8 cellular contexts compared by ENCODE assay signal in the genomic region with DNA sequence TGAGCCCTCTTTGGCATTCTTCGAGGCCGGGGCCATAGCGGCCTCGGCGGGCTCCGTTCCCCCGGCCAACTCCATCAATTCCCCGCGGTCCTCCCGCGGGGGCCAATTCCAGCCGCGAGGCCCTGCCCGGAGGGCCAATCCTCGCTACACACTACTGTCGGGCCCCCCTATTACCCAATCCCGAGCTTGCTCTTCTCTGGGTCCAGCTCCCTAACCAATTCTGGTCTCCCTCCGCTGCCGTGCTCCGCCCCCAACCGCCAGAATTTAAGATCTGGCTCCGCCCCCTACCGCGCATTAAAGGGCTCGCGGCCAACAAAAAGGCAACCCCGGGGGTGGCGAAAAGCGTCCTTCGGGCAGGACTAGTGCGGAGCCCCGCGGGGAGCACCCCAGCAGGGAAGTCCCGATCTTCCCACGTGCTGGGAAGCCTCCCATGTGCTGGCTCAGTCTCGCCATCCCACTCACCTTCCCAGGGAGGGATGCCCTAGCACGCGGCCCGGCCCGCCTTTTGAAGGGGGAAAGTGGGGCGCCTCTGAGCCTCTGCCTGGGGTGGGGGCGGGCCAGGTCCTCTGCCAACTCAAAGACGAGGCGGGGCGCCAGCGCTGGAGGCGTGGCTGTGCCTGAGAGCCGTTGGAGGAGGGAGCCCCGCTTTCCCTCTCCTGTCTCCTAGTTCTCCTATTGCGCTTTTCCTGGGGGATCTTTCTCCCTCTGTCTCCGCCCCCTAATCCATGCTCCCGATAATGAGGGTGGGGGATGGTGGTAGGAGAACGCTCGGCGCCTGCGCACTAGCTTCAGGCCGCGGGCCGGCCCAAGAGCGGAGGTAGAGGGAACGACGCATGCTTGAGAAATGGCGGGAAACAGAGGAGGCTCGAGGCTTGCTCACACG. TPM values are rescaled to one million over a fixed set of nuclear protein-coding genes. Genes with fewer than 3 reads are reported as not detected.
DNase-seq lines count a peak whose midpoint lies in the region; ATAC-seq, FAIRE-seq and TF ChIP-seq lines count a peak whose summit lies in the region.

No MANE protein-coding gene starts in this region.

- peak; percentile 72 for FAIRE-seq in endometrium (lab: Jason Lieb, UNC)

- no peak overlapping the region for H3K27ac ChIP-seq in mesodermal cell (ENCODE audit: low read depth, low read length, severe bottlenecking)

- 33 to 38% methylated on average over 57 to 59 of the region's 65 CpGs for WGBS in mesodermal cell (ENCODE audit: insufficient coverage in 2 of 2), 2 experiments

- H3K4me3 ChIP-seq in mesodermal cell (ENCODE audit: extremely low read depth, insufficient read depth, low read length, poor library complexity, severe bottlenecking) = peak overlapping the region; percentile 51

- peak; percentile 52 for TF ChIP-seq POLR2A in GM19193 (IDR thresholded peaks at IDR 0.05; ENCODE audit: extremely low read depth, insufficient read depth, insufficient read length)

- no peaks in the 10 kb centered on the region for H3K9me3 ChIP-seq in mesodermal cell (ENCODE audit: control insufficient read depth, low read length)

- peaks cover 2% of the 10 kb centered on the region for H3K4me1 ChIP-seq in mesodermal cell (ENCODE audit: control insufficient read depth, insufficient read depth, low read length, poor library complexity, severe bottlenecking)

- ATAC-seq in HG03354 (IDR thresholded peaks at IDR 0.05; ENCODE audit: poor library complexity, severe bottlenecking, unreplicated experiment) = peak; percentile 92

- H3K36me3 ChIP-seq in mesodermal cell (ENCODE audit: control insufficient read depth, insufficient read depth, low read length) = no peaks in the 10 kb centered on the region

- DNase-seq in AG20443 (ENCODE audit: low spot score) (peak; percentile 97), NCI-H774 (lab: John Stamatoyannopoulos, UW) (peak; percentile 77)
- DNase-seq in activated CD8-positive, alpha-beta memory T cell treated with anti-CD3 and anti-CD28 coated beads, Interleukin-2, amount 50 U/mL, for 24 hours (ENCODE audit: extremely low read depth) = peak; percentile 87
- DNase-seq in stimulated activated CD8-positive, alpha-beta memory T cell treated with anti-CD3 and anti-CD28 coated beads, Interleukin-12 subunit alpha, Interleukin-12 subunit beta, amount 100 ng/mL, for 4 hours (ENCODE audit: low read depth) = peak; percentile 89

RNA-seq across cellular contexts. Expression of a gene that starts 3.5 kb away (rescaled TPM):
- polyA plus RNA-seq in mesodermal cell (2013, experiment 1 of 2) = 5.0 TPM
- 3.7 TPM for polyA plus RNA-seq in mesodermal cell (2013, experiment 2 of 2)

RNA-seq across cellular contexts. Expression of a gene that starts 19.0 kb away (rescaled TPM):
- not detected for polyA plus RNA-seq in mesodermal cell (2013, experiment 1 of 2)
- polyA plus RNA-seq in mesodermal cell (2013, experiment 2 of 2) = not detected

RNA-seq across cellular contexts. Expression of a gene that starts 33.6 kb away (rescaled TPM):
- polyA plus RNA-seq in mesodermal cell (2013, experiment 1 of 2) = 7.4 TPM
- 7.9 TPM for polyA plus RNA-seq in mesodermal cell (2013, experiment 2 of 2)
